ENCODE assay signal across 8 cellular contexts in the genomic region with DNA sequence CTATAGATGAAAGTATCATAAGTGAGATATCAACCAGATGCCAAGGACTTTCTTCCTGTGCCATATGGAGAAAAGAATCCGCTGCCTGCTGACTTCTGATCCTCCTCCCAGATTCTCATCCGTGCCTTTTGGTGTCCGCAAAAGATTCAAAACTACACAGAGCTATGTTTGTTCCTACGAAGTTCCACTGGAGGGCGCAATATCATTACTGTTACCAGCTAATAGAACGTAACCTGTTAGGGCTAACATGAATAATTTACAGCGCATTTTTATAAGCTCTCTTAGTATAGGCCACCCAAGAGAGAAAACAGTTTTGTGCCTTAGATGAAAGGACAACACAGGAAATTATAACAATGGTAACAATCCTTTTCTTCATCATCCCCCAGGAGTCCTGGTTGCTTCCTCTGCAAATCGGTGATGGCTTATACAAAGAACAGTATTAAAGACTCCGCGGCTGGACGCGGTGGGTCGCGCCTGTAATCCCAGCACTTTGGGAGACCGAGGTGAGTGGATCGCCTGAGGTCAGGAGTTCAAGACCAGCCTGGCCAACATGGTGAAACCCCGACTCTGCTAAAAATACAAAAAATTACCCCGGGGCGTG. TPM values are rescaled to one million over a fixed set of nuclear protein-coding genes. Genes with fewer than 3 reads are reported as not detected.
A peak's percentile ranks its signal among the peaks of the same experiment; 100 is the strongest.
DNase-seq lines count a peak whose midpoint lies in the region; ATAC-seq and TF ChIP-seq lines count a peak whose summit lies in the region.
"Had no signal": no experiment of that assay in that cellular context is flagged by ENCODE, and none has a peak within 500 bp of the region (broad histone marks: within the 10 kb centered on the region; RNA-seq: fewer than 3 reads in every experiment).

No MANE protein-coding gene starts in this region.

- no peaks in the 10 kb centered on the region for H3K9me3 Mint-ChIP-seq in HFFc6
- H3K9me3 Mint-ChIP-seq in stimulated activated naive B cell treated with anti-CD40 and anti-IgM and Interleukin-4, amounts not matched to agents 10 μg/mL and 1 μg/mL and 100 μg/mL, for 72 hours = no peaks in the 10 kb centered on the region
- H3K9me3 Mint-ChIP-seq: activated B cell treated with CpG ODN at 0.5 μM for 24 hours had no signal

- H3K27ac Mint-ChIP-seq in HFFc6 = no peak overlapping the region
- no peak overlapping the region for H3K27ac Mint-ChIP-seq in stimulated activated naive B cell treated with anti-CD40 and anti-IgM and Interleukin-4, amounts not matched to agents 10 μg/mL and 1 μg/mL and 100 μg/mL, for 72 hours
- H3K27ac Mint-ChIP-seq: activated B cell treated with CpG ODN at 0.5 μM for 24 hours had no signal

- no peaks in the 10 kb centered on the region for H3K36me3 Mint-ChIP-seq in HFFc6 (ENCODE audit: low read depth)
- H3K36me3 Mint-ChIP-seq in stimulated activated naive B cell treated with anti-CD40 and anti-IgM and Interleukin-4, amounts not matched to agents 10 μg/mL and 1 μg/mL and 100 μg/mL, for 72 hours = no peaks in the 10 kb centered on the region

- H3K4me1 Mint-ChIP-seq in HFFc6 (ENCODE audit: low read depth) = no peaks in the 10 kb centered on the region
- H3K4me1 Mint-ChIP-seq in stimulated activated naive B cell treated with anti-CD40 and anti-IgM and Interleukin-4, amounts not matched to agents 10 μg/mL and 1 μg/mL and 100 μg/mL, for 72 hours = no peaks in the 10 kb centered on the region
- H3K4me1 Mint-ChIP-seq: activated B cell treated with CpG ODN at 0.5 μM for 24 hours had no signal

- TF ChIP-seq CTCF in HFFc6 (IDR thresholded peaks at IDR 0.05) = peak; percentile 80

- no peak overlapping the region for H3K4me3 Mint-ChIP-seq in HFFc6
- H3K4me3 Mint-ChIP-seq in stimulated activated naive B cell treated with anti-CD40 and anti-IgM and Interleukin-4, amounts not matched to agents 10 μg/mL and 1 μg/mL and 100 μg/mL, for 72 hours = no peak overlapping the region
- H3K4me3 Mint-ChIP-seq: activated B cell treated with CpG ODN at 0.5 μM for 24 hours had no signal

- peak; percentile 48 to 56 for ATAC-seq in stimulated activated naive B cell treated with anti-CD40 and anti-IgM and Interleukin-4, amounts not matched to agents 10 μg/mL and 1 μg/mL and 100 μg/mL, for 72 hours (replicated peaks)
- ATAC-seq in HG03045 (IDR thresholded peaks at IDR 0.05; ENCODE audit: unreplicated experiment) = no peak

- DNase-seq in DMS153 treated with DMSO at 0.1 percent for 48 hours (lab: John Stamatoyannopoulos, UW; ENCODE audit: unreplicated experiment) (peak; percentile 0), HFFc6 (peak; percentile 40), SHP77 (lab: John Stamatoyannopoulos, UW) (peak; percentile 5 to 9), globus pallidus (ENCODE audit: low spot score) (peak; percentile 24)
- DNase-seq in stimulated activated naive B cell treated with anti-CD40 and anti-IgM and Interleukin-4, amounts not matched to agents 10 μg/mL and 1 μg/mL and 100 μg/mL, for 72 hours = no peak
- DNase-seq in effector CD8-positive, alpha-beta T cell (lab: John Stamatoyannopoulos, UW) = no peak
- DNase-seq: activated B cell treated with CpG ODN at 0.5 μM for 24 hours had no signal

- peaks cover 2% of the 10 kb centered on the region; the same call in 1 of the 2 replicates for H3K27me3 Mint-ChIP-seq in HFFc6 (ENCODE audit: insufficient read depth)
- H3K27me3 Mint-ChIP-seq in stimulated activated naive B cell treated with anti-CD40 and anti-IgM and Interleukin-4, amounts not matched to agents 10 μg/mL and 1 μg/mL and 100 μg/mL, for 72 hours = peaks cover 18 to 22% of the 10 kb centered on the region in 2 donors

RNA-seq across cellular contexts. Expression of a gene that starts 22.8 kb away (rescaled TPM):
- not detected for total RNA-seq in HFFc6 (2021; fragmentation: NEBNext Ultra II Directional; extraction: Animal tissue kit (Norgen Biotek cat#: 25700))
- total RNA-seq: activated B cell treated with CpG ODN at 0.5 μM for 24 hours had no signal

RNA-seq across cellular contexts. Expression of a gene that starts 41.1 kb away (rescaled TPM):
- total RNA-seq in HFFc6 (2021; fragmentation: NEBNext Ultra II Directional; extraction: Animal tissue kit (Norgen Biotek cat#: 25700)) = not detected
- total RNA-seq: activated B cell treated with CpG ODN at 0.5 μM for 24 hours had no signal

Comparison
In these comparisons a context has a peak if more than half of its experiments do, and no peak if none do; other contexts are left out.
1. DNase-seq: peak in DMS153 treated with DMSO at 0.1 percent for 48 hours (single experiment), HFFc6 (single experiment), SHP77 (2 of 2) and globus pallidus (single experiment); none in stimulated activated naive B cell treated with anti-CD40 and anti-IgM and Interleukin-4, amounts not matched to agents 10 μg/mL and 1 μg/mL and 100 μg/mL, for 72 hours (single experiment) and effector CD8-positive, alpha-beta T cell (single experiment).